ENCODE assay signal across 18 cellular contexts in the genomic region with DNA sequence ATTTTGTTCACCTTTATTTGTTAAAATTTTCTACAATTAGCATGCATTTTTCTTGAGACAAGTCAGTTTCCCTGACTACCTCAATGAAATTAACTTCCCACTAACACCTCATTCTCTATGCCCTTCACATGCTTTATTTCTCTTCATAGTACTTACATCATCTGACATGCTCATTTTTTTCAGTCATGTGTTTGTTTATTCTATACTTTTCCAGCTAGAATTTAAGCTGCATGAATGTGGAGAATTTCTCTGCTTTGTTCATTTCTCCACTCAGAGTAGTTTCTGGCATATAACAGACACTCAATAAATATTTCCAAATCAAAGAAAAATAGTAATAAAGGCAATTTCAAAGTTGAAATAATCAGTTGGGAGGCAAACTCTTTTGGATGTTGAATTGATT.
"Had no signal": no experiment of that assay in that cellular context is flagged by ENCODE, and none has a peak within 500 bp of the region (broad histone marks: within the 10 kb centered on the region; RNA-seq: fewer than 3 reads in every experiment).

No MANE protein-coding gene starts in this region.

- H3K27me3 ChIP-seq: tibial nerve, vagina had no signal

- H3K9me3 ChIP-seq: tibial nerve, vagina had no signal

- H3K27ac Mint-ChIP-seq: activated naive CD8-positive, alpha-beta T cell treated with anti-CD3 and anti-CD28 coated beads, Interleukin-2, amount 10 ng/mL, durations not matched to agents 7 days and 5 days; immature natural killer cell; mesothelial cell of epicardium had no signal

- H3K4me1 ChIP-seq: tibial nerve, vagina had no signal

- H3K4me3 Mint-ChIP-seq: activated naive CD8-positive, alpha-beta T cell treated with anti-CD3 and anti-CD28 coated beads, Interleukin-2, amount 10 ng/mL, durations not matched to agents 7 days and 5 days; immature natural killer cell; mesothelial cell of epicardium; neural crest cell had no signal

- H3K4me3 ChIP-seq: tibial nerve, vagina had no signal

- H3K27ac ChIP-seq: tibial nerve, vagina had no signal

- H3K36me3 ChIP-seq: tibial nerve, vagina had no signal

- DNase-seq: activated CD4-positive, alpha-beta T cell treated with anti-CD3 and anti-CD28 coated beads, Interleukin-2, amount 50 U/mL, for 4 hours; activated CD4-positive, CD25-positive, alpha-beta regulatory T cell treated with anti-CD3 and anti-CD28 coated beads, Interleukin-2, amount 50 U/mL, for 72 hours; activated naive CD4-positive, alpha-beta T cell; activated naive CD8-positive, alpha-beta T cell treated with anti-CD3 and anti-CD28 coated beads, Interleukin-2, amount 10 ng/mL, durations not matched to agents 7 days and 5 days; activated T-cell treated with anti-CD3 and anti-CD28 coated beads for 4 hours; anterior cingulate cortex; cerebellar nuclear complex; immature natural killer cell; posterior cingulate gyrus; small intestine; stimulated activated CD4-positive, alpha-beta T cell treated with anti-CD3 and anti-CD28 coated beads, Interleukin-4, amount 100 ng/mL, for 4 hours; stimulated activated CD8-positive, alpha-beta memory T cell treated with anti-CD3 and anti-CD28 coated beads, Interleukin-4, amount 100 ng/mL, for 48 hours; stimulated activated naive CD4-positive, alpha-beta T cell treated with Interleukin-2 at 50 U/mL for 16 hours; substantia nigra had no signal

- H3K9me3 Mint-ChIP-seq: activated naive CD8-positive, alpha-beta T cell treated with anti-CD3 and anti-CD28 coated beads, Interleukin-2, amount 10 ng/mL, durations not matched to agents 7 days and 5 days; mesothelial cell of epicardium; neural crest cell had no signal

- H3K36me3 Mint-ChIP-seq: activated naive CD8-positive, alpha-beta T cell treated with anti-CD3 and anti-CD28 coated beads, Interleukin-2, amount 10 ng/mL, durations not matched to agents 7 days and 5 days; immature natural killer cell; mesothelial cell of epicardium had no signal

- H3K4me1 Mint-ChIP-seq: activated naive CD8-positive, alpha-beta T cell treated with anti-CD3 and anti-CD28 coated beads, Interleukin-2, amount 10 ng/mL, durations not matched to agents 7 days and 5 days; immature natural killer cell had no signal
